In the genomic region with DNA sequence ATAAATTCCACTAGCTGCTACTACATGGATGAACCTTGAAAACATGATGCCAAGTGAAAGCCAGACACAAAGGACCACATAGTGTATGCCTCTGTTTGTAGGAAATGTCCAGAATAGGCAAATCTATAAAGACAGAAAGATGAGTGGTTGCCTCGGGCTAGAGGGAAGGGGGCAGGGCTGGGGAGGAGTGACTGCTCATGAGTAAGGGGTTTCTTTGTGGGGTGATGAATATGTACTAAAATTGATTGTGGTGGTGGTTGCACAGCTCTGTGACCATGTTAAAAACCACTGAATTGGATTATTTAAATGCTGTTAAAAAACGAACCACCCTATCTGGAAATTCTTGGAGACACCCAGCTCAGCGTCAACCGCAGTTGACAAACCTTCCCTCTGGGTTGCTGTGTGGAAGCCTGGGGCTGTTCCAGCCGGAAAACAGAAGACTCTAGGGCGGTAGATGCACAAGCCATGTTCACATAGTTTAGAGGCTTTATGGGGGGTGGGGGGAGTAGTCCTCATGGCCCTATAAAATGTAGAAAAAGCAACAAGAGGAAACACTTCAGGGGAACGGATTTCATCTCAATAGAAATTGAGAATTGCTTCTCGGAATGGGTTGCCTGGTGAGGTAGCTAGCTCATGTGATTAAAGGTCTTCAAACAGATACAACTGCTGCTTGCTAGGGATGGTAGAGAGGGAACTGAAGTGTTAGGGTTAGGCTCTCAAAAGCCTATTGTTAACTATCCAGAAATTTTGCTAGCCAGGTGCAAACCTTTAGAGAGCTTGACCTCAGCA, we compare ENCODE assay signal across 32 cellular contexts. TPM values are rescaled to one million over a fixed set of nuclear protein-coding genes. Genes with fewer than 3 reads are reported as not detected.
DNase-seq lines count a peak whose midpoint lies in the region; TF ChIP-seq lines count a peak whose summit lies in the region.
"Had no signal": no experiment of that assay in that cellular context is flagged by ENCODE, and none has a peak within 500 bp of the region (broad histone marks: within the 10 kb centered on the region; RNA-seq: fewer than 3 reads in every experiment).

No MANE protein-coding gene starts in this region.

- H2BK12ac ChIP-seq in trophoblast cell (ENCODE audit: low read length) = no peak overlapping the region

- H4K91ac ChIP-seq in trophoblast cell (ENCODE audit: low read depth, low read length) = peak overlapping the region; percentile 22

- peaks cover 2% of the 10 kb centered on the region for H3K79me2 ChIP-seq in trophoblast cell (ENCODE audit: control insufficient read depth, insufficient read depth, low read length, poor library complexity)

- H2AFZ ChIP-seq in trophoblast cell (ENCODE audit: insufficient read depth, low read length, poor library complexity) = no peak overlapping the region
- H2AFZ ChIP-seq: GM23338 had no signal

- in situ Hi-C loops in KBM-7 (cut with MboI; ENCODE audit: low pct_unique_long_range_greater_than_20kb, low sequenced_read_pairs) = no loop called here

- H3K9me3 ChIP-seq in trophoblast cell (ENCODE audit: insufficient read depth, low read depth, low read length) (no peaks in the 10 kb centered on the region), breast epithelium (no peaks in the 10 kb centered on the region)
- H3K9me3 ChIP-seq: pancreas, right atrium auricular region, upper lobe of left lung had no signal

- DNase-seq in KBM-7 (peak; percentile 83), OCI-M1 (lab: John Stamatoyannopoulos, UW) (peak; percentile 65), chondrocyte (ENCODE audit: low spot score) (no peak), trophoblast cell (no peak), GM03348 (ENCODE audit: low spot score) (no peak), breast epithelium (ENCODE audit: low spot score in 2 of 2) (no peak), NCI-H187 (lab: John Stamatoyannopoulos, UW) (no peak)
- DNase-seq: activated CD4-positive, alpha-beta T cell treated with anti-CD3 and anti-CD28 coated beads, Interleukin-2, amount 10 ng/mL, durations not matched to agents 24 days and 14 days; activated naive CD4-positive, alpha-beta T cell treated with anti-CD3 and anti-CD28 coated beads, Interleukin-2, amount 10 ng/mL, durations not matched to agents 7 days and 5 days; cortex of kidney; effector memory CD8-positive, alpha-beta T cell; erythroblast; HFFc6; left ventricle myocardium superior; midbrain; NCI-H1092; NCI-H1694 treated with DMSO at 0.1 percent for 48 hours; NCI-H446; NCI-H82; pancreas; stimulated activated CD4-positive, alpha-beta T cell treated with anti-CD3 and anti-CD28 coated beads, Interleukin-12 subunit alpha, Interleukin-12 subunit beta, amount 100 ng/mL, for 4 hours; stimulated activated CD4-positive, alpha-beta T cell treated with anti-CD3 and anti-CD28 coated beads, Interleukin-4, amount 100 ng/mL, for 1 hour; substantia nigra; upper lobe of left lung had no signal

- H4K8ac ChIP-seq in trophoblast cell (ENCODE audit: low read depth, low read length) = no peak overlapping the region

- no peak overlapping the region for H3K4me3 Mint-ChIP-seq in chondrocyte (ENCODE audit: unreplicated experiment)
- H3K4me3 Mint-ChIP-seq: activated CD4-positive, alpha-beta T cell treated with anti-CD3 and anti-CD28 coated beads, Interleukin-2, amount 10 ng/mL, durations not matched to agents 24 days and 14 days; activated naive CD4-positive, alpha-beta T cell treated with anti-CD3 and anti-CD28 coated beads, Interleukin-2, amount 10 ng/mL, durations not matched to agents 7 days and 5 days; activated T-helper 1 cell treated with anti-CD3 and anti-CD28 coated beads, Interleukin-12 subunit alpha, Interleukin-12 subunit beta, Interleukin-2, Interleukin-4 antibody, amounts not matched to agents 30 ng/mL and 10 ng/mL and 1 ng/mL, durations not matched to agents 14 hours and 24 hours and 36 hours; effector memory CD8-positive, alpha-beta T cell; GM23338; HFFc6; nephron; T-helper 2 cell treated with Interferon-gamma antibody and Interleukin-4, amounts not matched to agents 5 μg/mL and 100 μg/mL, for 36 hours had no signal

- peaks cover 2% of the 10 kb centered on the region for H3K9me3 Mint-ChIP-seq in chondrocyte (ENCODE audit: low read depth)
- H3K9me3 Mint-ChIP-seq: activated CD4-positive, alpha-beta T cell treated with anti-CD3 and anti-CD28 coated beads, Interleukin-2, amount 10 ng/mL, durations not matched to agents 24 days and 14 days; activated naive CD4-positive, alpha-beta T cell treated with anti-CD3 and anti-CD28 coated beads, Interleukin-2, amount 10 ng/mL, durations not matched to agents 7 days and 5 days; activated T-helper 1 cell treated with anti-CD3 and anti-CD28 coated beads, Interleukin-12 subunit alpha, Interleukin-12 subunit beta, Interleukin-2, Interleukin-4 antibody, amounts not matched to agents 30 ng/mL and 10 ng/mL and 1 ng/mL, durations not matched to agents 14 hours and 24 hours and 36 hours; effector memory CD8-positive, alpha-beta T cell; GM23338; T-helper 2 cell treated with Interferon-gamma antibody and Interleukin-4, amounts not matched to agents 5 μg/mL and 100 μg/mL, for 36 hours had no signal

- TF ChIP-seq POLR2A in breast epithelium (IDR thresholded peaks at IDR 0.05) = no peak

- no peak overlapping the region for H3K9ac ChIP-seq in trophoblast cell (ENCODE audit: low read length)

- no peak overlapping the region for H3K4ac ChIP-seq in trophoblast cell (ENCODE audit: low read depth, low read length)

- intact Hi-C loops in breast epithelium (cut with DNase I; ENCODE audit: low total_unique reads) = no loop called here

- H3K27ac ChIP-seq in trophoblast cell (ENCODE audit: low read depth, low read length) (peak overlapping the region; percentile 76), breast epithelium (no peak overlapping the region)
- H3K27ac ChIP-seq: cardiac muscle cell, pancreas, right atrium auricular region had no signal

- H3K18ac ChIP-seq in trophoblast cell (ENCODE audit: low read length) = no peak overlapping the region

- H3K36me3 ChIP-seq in trophoblast cell (ENCODE audit: control insufficient read depth in 1 of 2, insufficient read depth in 2 of 2, low read length in 2 of 2) (no peaks in the 10 kb centered on the region), breast epithelium (no peaks in the 10 kb centered on the region)
- H3K36me3 ChIP-seq: cardiac muscle cell, pancreas, right atrium auricular region, upper lobe of left lung had no signal

- H3K4me3 ChIP-seq in trophoblast cell (ENCODE audit: low read depth, low read length) = no peak overlapping the region
- no peak overlapping the region for H3K4me3 ChIP-seq in breast epithelium
- H3K4me3 ChIP-seq: cardiac muscle cell, GM12878, GM23338, pancreas, right atrium auricular region, upper lobe of left lung had no signal

- no peak overlapping the region for H2BK5ac ChIP-seq in trophoblast cell (ENCODE audit: low read depth, low read length, poor library complexity)

- H3K4me1 ChIP-seq in trophoblast cell (ENCODE audit: control insufficient read depth in 1 of 2, insufficient read depth in 2 of 2, low read length in 2 of 2) = peaks cover 22 to 30% of the 10 kb centered on the region in 2 experiments
- H3K4me1 ChIP-seq in breast epithelium = peaks cover 0 to 13% of the 10 kb centered on the region in 2 donors
- H3K4me1 ChIP-seq: pancreas had no signal

- no peak overlapping the region for H3K14ac ChIP-seq in trophoblast cell (ENCODE audit: low read length)

- peaks cover 12% of the 10 kb centered on the region for H3K79me1 ChIP-seq in trophoblast cell (ENCODE audit: low read length)

- H3K27me3 ChIP-seq in trophoblast cell (ENCODE audit: insufficient read depth, low read length) (no peaks in the 10 kb centered on the region), breast epithelium (no peaks in the 10 kb centered on the region)
- H3K27me3 ChIP-seq: cardiac muscle cell, pancreas, right atrium auricular region, upper lobe of left lung had no signal

- no peaks in the 10 kb centered on the region for H3K27me3 Mint-ChIP-seq in chondrocyte (ENCODE audit: low read depth)
- H3K27me3 Mint-ChIP-seq: effector memory CD8-positive, alpha-beta T cell had no signal

- H4K12ac ChIP-seq in trophoblast cell (ENCODE audit: low read depth, low read length) = no peak overlapping the region

- H3K4me2 ChIP-seq in trophoblast cell (ENCODE audit: low read length) = no peak overlapping the region
- H3K4me2 ChIP-seq: GM23338 had no signal

- no peaks in the 10 kb centered on the region for H3K36me3 Mint-ChIP-seq in chondrocyte (ENCODE audit: low read depth)
- H3K36me3 Mint-ChIP-seq: activated naive CD4-positive, alpha-beta T cell treated with anti-CD3 and anti-CD28 coated beads, Interleukin-2, amount 10 ng/mL, durations not matched to agents 7 days and 5 days had no signal

- no peak overlapping the region for H2BK120ac ChIP-seq in trophoblast cell (ENCODE audit: insufficient read depth, low read length, poor library complexity)

- H3K27ac Mint-ChIP-seq in chondrocyte (ENCODE audit: unreplicated experiment) = peak overlapping the region; percentile 33
- H3K27ac Mint-ChIP-seq: activated CD4-positive, alpha-beta T cell treated with anti-CD3 and anti-CD28 coated beads, Interleukin-2, amount 10 ng/mL, durations not matched to agents 24 days and 14 days; activated T-helper 1 cell treated with anti-CD3 and anti-CD28 coated beads, Interleukin-12 subunit alpha, Interleukin-12 subunit beta, Interleukin-2, Interleukin-4 antibody, amounts not matched to agents 30 ng/mL and 10 ng/mL and 1 ng/mL, durations not matched to agents 14 hours and 24 hours and 36 hours; GM23338; HFFc6; nephron; T-helper 2 cell treated with Interferon-gamma antibody and Interleukin-4, amounts not matched to agents 5 μg/mL and 100 μg/mL, for 36 hours had no signal

- peaks cover 46% of the 10 kb centered on the region for H3K4me1 Mint-ChIP-seq in chondrocyte (ENCODE audit: low read depth)

- WGBS in trophoblast cell (ENCODE audit: extremely low coverage, insufficient coverage, insufficient read length) = no CpG with 5 or more reads among the region's 8 CpGs

- no peak overlapping the region for H3K23ac ChIP-seq in trophoblast cell (ENCODE audit: low read length)

- no peak overlapping the region for H2AK5ac ChIP-seq in trophoblast cell (ENCODE audit: low read length)

- TF ChIP-seq CTCF in chondrocyte (IDR thresholded peaks at IDR 0.05) (no peak), breast epithelium (IDR thresholded peaks at IDR 0.05) (no peak)

RNA-seq across cellular contexts. Expression of a gene that starts 29.4 kb away (rescaled TPM):
- 18.8 to 24.2 TPM (median 20.2 TPM) in 3 replicates for total RNA-seq in chondrocyte
- polyA plus RNA-seq in trophoblast cell (2013) = 34.8 and 36.0 TPM in 2 replicates
- total RNA-seq in breast epithelium = 10 to 100 TPM; 10.7 to 19.7 (median 12.1) TPM
- total RNA-seq: OCI-LY7 had no signal

Comparison
In these comparisons a context has a peak if more than half of its experiments do, and no peak if none do; other contexts are left out.
1. DNase-seq: peak in KBM-7 (single experiment) and OCI-M1 (single experiment); none in chondrocyte (single experiment), trophoblast cell (0 of 2), GM03348 (single experiment), breast epithelium (0 of 2) and NCI-H187 (0 of 2).